In the genomic region with DNA sequence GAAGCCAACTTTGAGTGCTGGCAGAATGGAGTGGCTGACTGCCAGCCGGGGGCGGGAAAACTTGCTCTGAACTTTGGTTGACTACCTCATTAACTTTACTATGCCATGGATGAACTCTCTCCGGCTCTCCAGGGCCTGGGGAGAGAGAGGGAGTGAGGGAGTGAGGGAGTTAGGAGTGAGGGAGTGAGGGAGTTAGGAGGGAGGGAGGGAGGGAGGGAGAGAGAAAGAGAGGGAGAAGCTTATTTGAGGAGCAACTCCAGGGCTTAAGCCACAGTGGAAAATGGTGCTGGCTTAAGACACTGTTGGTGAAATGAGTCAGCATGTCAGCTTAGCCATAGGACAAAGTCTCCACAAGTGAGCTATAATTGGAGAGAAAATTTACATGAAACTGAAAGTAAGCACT, we compare ENCODE assay signal across 11 cellular contexts.
DNase-seq lines count a peak whose midpoint lies in the region; ATAC-seq, FAIRE-seq and TF ChIP-seq lines count a peak whose summit lies in the region.
"Had no signal": no experiment of that assay in that cellular context is flagged by ENCODE, and none has a peak within 500 bp of the region (broad histone marks: within the 10 kb centered on the region; RNA-seq: fewer than 3 reads in every experiment).

No MANE protein-coding gene starts in this region.

- DNase-seq in GM12891 (ENCODE audit: insufficient read length, low spot score) (no peak), astrocyte of the cerebellum (ENCODE audit: low read depth) (peak; percentile 35), KBM-7 (no peak), iPS-NIHi7 (ENCODE audit: extremely low spot score) (no peak)

- H3K4me1 Mint-ChIP-seq in nephron, result peaks cover 10% of the 10 kb centered on the region

- peak; percentile 64 for FAIRE-seq in GM12891 (lab: Jason Lieb, UNC)
- FAIRE-seq: endothelial cell of umbilical vein, K562 had no signal

- in situ Hi-C loops in astrocyte of the cerebellum (cut with HindIII; ENCODE audit: low sequenced_read_pairs) (no loop called here), KBM-7 (cut with MboI; ENCODE audit: low pct_unique_long_range_greater_than_20kb, low sequenced_read_pairs) (loop anchor here (25.0 kb wide), 1 partner anchor 1165 kb away; no protein-coding TSS in a partner anchor)

- peak overlapping the region; percentile 92 to 93 (median 92) for H3K27ac Mint-ChIP-seq in nephron
- H3K27ac Mint-ChIP-seq: type B pancreatic cell had no signal

- peak; percentile 93 for ATAC-seq in HG03342 (IDR thresholded peaks at IDR 0.05; ENCODE audit: unreplicated experiment)
- no peak for ATAC-seq in HG02588 (IDR thresholded peaks at IDR 0.05; ENCODE audit: unreplicated experiment)
- ATAC-seq in esophagus mucosa, result no peak
- ATAC-seq: K562 had no signal

- H3K36me3 Mint-ChIP-seq in nephron (ENCODE audit: low read depth), result no peaks in the 10 kb centered on the region
- H3K36me3 Mint-ChIP-seq: type B pancreatic cell had no signal

- no peak overlapping the region for H3K4me3 ChIP-seq in astrocyte of the cerebellum (ENCODE audit: low read depth, low read length)
- H3K4me3 ChIP-seq: K562 had no signal

- TF ChIP-seq CTCF in astrocyte of the cerebellum (IDR thresholded peaks at IDR 0.05; ENCODE audit: low read depth, low read length, missing control alignments) (no peak), nephron (IDR thresholded peaks at IDR 0.05; ENCODE audit: unreplicated experiment in 3 of 3) (no peak)

- TF ChIP-seq POLR2A in GM12891 (IDR thresholded peaks at IDR 0.05; ENCODE audit: low read depth, low read length), result no peak

- no peaks in the 10 kb centered on the region for H3K27me3 Mint-ChIP-seq in nephron (ENCODE audit: low read depth)
- H3K27me3 Mint-ChIP-seq: type B pancreatic cell had no signal

- H3K9me3 Mint-ChIP-seq in nephron, result peaks cover 30% of the 10 kb centered on the region
- H3K9me3 Mint-ChIP-seq: type B pancreatic cell had no signal

- peak overlapping the region in 1 of 3 experiments; percentile 20 for H3K4me3 Mint-ChIP-seq in nephron
- H3K4me3 Mint-ChIP-seq: type B pancreatic cell had no signal

TF ChIP-seq in GM12891, 5 proteins besides CTCF, POLR2A, EP300 and RAD21:
- TF ChIP-seq POLR2AphosphoS5 (IDR thresholded peaks at IDR 0.05; ENCODE audit: low read depth, low read length), result no peak
- no peak for TF ChIP-seq PAX5 (IDR thresholded peaks at IDR 0.05; ENCODE audit: insufficient read depth, low read length, severe bottlenecking)
- no peak for TF ChIP-seq SPI1 (IDR thresholded peaks at IDR 0.05; ENCODE audit: low read depth, low read length)
- TF ChIP-seq TAF1 (IDR thresholded peaks at IDR 0.05; ENCODE audit: low read depth, low read length), result no peak
- TF ChIP-seq POU2F2 (IDR thresholded peaks at IDR 0.05; ENCODE audit: low read depth, low read length), result no peak
